ENCODE assay signal across 22 cellular contexts in the genomic region with DNA sequence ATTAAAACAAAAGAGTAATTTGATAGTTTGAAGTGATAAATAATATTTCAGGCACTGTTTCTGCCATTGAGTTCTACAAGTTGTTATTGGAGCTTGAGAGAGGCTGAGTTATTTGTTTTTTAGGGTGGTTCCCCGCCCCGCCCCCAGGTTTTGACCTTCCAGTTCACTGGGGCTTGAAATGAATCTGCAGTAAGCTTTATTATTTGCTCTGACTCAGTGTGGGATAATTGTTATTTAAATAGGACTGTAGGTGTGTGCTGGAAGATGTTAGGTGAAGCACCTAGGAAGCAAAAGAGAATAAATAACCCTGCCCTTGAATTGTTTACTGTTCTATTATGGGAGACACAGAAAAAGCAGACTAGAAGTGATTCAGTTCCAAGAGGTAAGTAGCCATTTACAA.
DNase-seq lines count a peak whose midpoint lies in the region; ATAC-seq and TF ChIP-seq lines count a peak whose summit lies in the region.
"Had no signal": no experiment of that assay in that cellular context is flagged by ENCODE, and none has a peak within 500 bp of the region (broad histone marks: within the 10 kb centered on the region; RNA-seq: fewer than 3 reads in every experiment).

No MANE protein-coding gene starts in this region.

- CTCF ChIA-PET in RWPE1 (lab: Yijun Ruan, JAX): no interaction called here
- CTCF ChIA-PET in activated CD8-positive, alpha-beta T cell treated with anti-CD3 and anti-CD28 coated beads for 36 hours (lab: Charles Lee): no interaction called here

- intact Hi-C loops in activated CD8-positive, alpha-beta T cell treated with anti-CD3 and anti-CD28 coated beads for 36 hours (cut with micrococcal nuclease): no loop called here

- DNase-seq in NCI-H1436 (lab: John Stamatoyannopoulos, UW) (peak; percentile 6), NCI-H1436 treated with DMSO at 0.1 percent for 48 hours (lab: John Stamatoyannopoulos, UW) (no peak), NCI-H187 treated with DMSO at 0.1 percent for 48 hours (lab: John Stamatoyannopoulos, UW) (peak; percentile 5), RWPE1 (ENCODE audit: low spot score) (peak; percentile 22), nephron progenitor cell (peak; percentile 26), GM19240 (ENCODE audit: insufficient read length, low spot score) (no peak)
- DNase-seq in activated CD8-positive, alpha-beta T cell treated with anti-CD3 and anti-CD28 coated beads for 36 hours: no peak
- DNase-seq: 8988T; activated naive CD8-positive, alpha-beta T cell treated with anti-CD3 and anti-CD28 coated beads, Interleukin-2, amount 10 ng/mL, durations not matched to agents 7 days and 5 days; MM.1S; NCI-H446 treated with DMSO at 0.1 percent for 48 hours; OCI-M1; stimulated activated naive B cell treated with anti-CD40 and anti-IgM and Interleukin-4, amounts not matched to agents 10 μg/mL and 1 μg/mL and 100 μg/mL, for 72 hours; thyroid gland had no signal

- no peak overlapping the region for H3K27ac ChIP-seq in RWPE1
- H3K27ac ChIP-seq: coronary artery, right atrium auricular region, SJSA1, thyroid gland had no signal

- H3K36me3 Mint-ChIP-seq in nephron progenitor cell (ENCODE audit: low read depth): no peaks in the 10 kb centered on the region
- no peaks in the 10 kb centered on the region for H3K36me3 Mint-ChIP-seq in activated CD8-positive, alpha-beta T cell treated with anti-CD3 and anti-CD28 coated beads for 36 hours (ENCODE audit: low read depth)
- H3K36me3 Mint-ChIP-seq: activated naive CD8-positive, alpha-beta T cell treated with anti-CD3 and anti-CD28 coated beads, Interleukin-2, amount 10 ng/mL, durations not matched to agents 7 days and 5 days; brain; stimulated activated naive B cell treated with anti-CD40 and anti-IgM and Interleukin-4, amounts not matched to agents 10 μg/mL and 1 μg/mL and 100 μg/mL, for 72 hours had no signal

- TF ChIP-seq CTCF in RWPE1 (conservative IDR thresholded peaks at IDR 0.05; ENCODE audit: low read depth) (no peak), nephron progenitor cell (IDR thresholded peaks at IDR 0.05) (no peak)
- no peak for TF ChIP-seq CTCF in activated CD8-positive, alpha-beta T cell treated with anti-CD3 and anti-CD28 coated beads for 36 hours (IDR thresholded peaks at IDR 0.05)

- ATAC-seq in GM18861 (IDR thresholded peaks at IDR 0.05; ENCODE audit: unreplicated experiment): no peak
- ATAC-seq in activated CD8-positive, alpha-beta T cell treated with anti-CD3 and anti-CD28 coated beads for 36 hours: no peak
- ATAC-seq: activated CD4-positive, CD25-positive, alpha-beta regulatory T cell treated with anti-CD3 and anti-CD28 coated beads, Interleukin-2, amount 50 U/mL, for 24 hours; stimulated activated naive B cell treated with anti-CD40 and anti-IgM and Interleukin-4, amounts not matched to agents 10 μg/mL and 1 μg/mL and 100 μg/mL, for 72 hours had no signal

- H3K27ac Mint-ChIP-seq in nephron progenitor cell: no peak overlapping the region
- no peak overlapping the region for H3K27ac Mint-ChIP-seq in activated CD8-positive, alpha-beta T cell treated with anti-CD3 and anti-CD28 coated beads for 36 hours
- H3K27ac Mint-ChIP-seq: activated naive CD8-positive, alpha-beta T cell treated with anti-CD3 and anti-CD28 coated beads, Interleukin-2, amount 10 ng/mL, durations not matched to agents 7 days and 5 days; activated T-helper 1 cell treated with anti-CD3 and anti-CD28 coated beads, Interleukin-12 subunit alpha, Interleukin-12 subunit beta, Interleukin-2, Interleukin-4 antibody, amounts not matched to agents 30 ng/mL and 10 ng/mL and 1 ng/mL, durations not matched to agents 14 hours and 24 hours and 36 hours; B cell; brain; stimulated activated naive B cell treated with anti-CD40 and anti-IgM and Interleukin-4, amounts not matched to agents 10 μg/mL and 1 μg/mL and 100 μg/mL, for 72 hours had no signal

- no peaks in the 10 kb centered on the region for H3K27me3 Mint-ChIP-seq in nephron progenitor cell (ENCODE audit: low read depth, poor library complexity)
- H3K27me3 Mint-ChIP-seq in activated CD8-positive, alpha-beta T cell treated with anti-CD3 and anti-CD28 coated beads for 36 hours: no peaks in the 10 kb centered on the region
- H3K27me3 Mint-ChIP-seq: activated naive CD8-positive, alpha-beta T cell treated with anti-CD3 and anti-CD28 coated beads, Interleukin-2, amount 10 ng/mL, durations not matched to agents 7 days and 5 days; B cell; stimulated activated naive B cell treated with anti-CD40 and anti-IgM and Interleukin-4, amounts not matched to agents 10 μg/mL and 1 μg/mL and 100 μg/mL, for 72 hours had no signal

- no peaks in the 10 kb centered on the region for H3K9me3 Mint-ChIP-seq in nephron progenitor cell
- H3K9me3 Mint-ChIP-seq in activated CD8-positive, alpha-beta T cell treated with anti-CD3 and anti-CD28 coated beads for 36 hours: no peaks in the 10 kb centered on the region
- H3K9me3 Mint-ChIP-seq: activated T-helper 1 cell treated with anti-CD3 and anti-CD28 coated beads, Interleukin-12 subunit alpha, Interleukin-12 subunit beta, Interleukin-2, Interleukin-4 antibody, amounts not matched to agents 30 ng/mL and 10 ng/mL and 1 ng/mL, durations not matched to agents 14 hours and 24 hours and 36 hours had no signal

- POLR2A ChIA-PET in RWPE1 (lab: Yijun Ruan, JAX; ENCODE audit: low non-redundant PET): no interaction called here
- POLR2A ChIA-PET in activated CD8-positive, alpha-beta T cell treated with anti-CD3 and anti-CD28 coated beads for 36 hours (lab: Charles Lee): no interaction called here

- peaks cover 8% of the 10 kb centered on the region for H3K4me1 Mint-ChIP-seq in nephron progenitor cell
- H3K4me1 Mint-ChIP-seq in activated CD8-positive, alpha-beta T cell treated with anti-CD3 and anti-CD28 coated beads for 36 hours (ENCODE audit: low read depth): no peaks in the 10 kb centered on the region
- H3K4me1 Mint-ChIP-seq: activated naive CD8-positive, alpha-beta T cell treated with anti-CD3 and anti-CD28 coated beads, Interleukin-2, amount 10 ng/mL, durations not matched to agents 7 days and 5 days; B cell; stimulated activated naive B cell treated with anti-CD40 and anti-IgM and Interleukin-4, amounts not matched to agents 10 μg/mL and 1 μg/mL and 100 μg/mL, for 72 hours had no signal

- H3K4me3 Mint-ChIP-seq in nephron progenitor cell: no peak overlapping the region
- no peak overlapping the region for H3K4me3 Mint-ChIP-seq in activated CD8-positive, alpha-beta T cell treated with anti-CD3 and anti-CD28 coated beads for 36 hours
- H3K4me3 Mint-ChIP-seq: activated naive CD8-positive, alpha-beta T cell treated with anti-CD3 and anti-CD28 coated beads, Interleukin-2, amount 10 ng/mL, durations not matched to agents 7 days and 5 days; activated T-helper 1 cell treated with anti-CD3 and anti-CD28 coated beads, Interleukin-12 subunit alpha, Interleukin-12 subunit beta, Interleukin-2, Interleukin-4 antibody, amounts not matched to agents 30 ng/mL and 10 ng/mL and 1 ng/mL, durations not matched to agents 14 hours and 24 hours and 36 hours; B cell; brain; stimulated activated naive B cell treated with anti-CD40 and anti-IgM and Interleukin-4, amounts not matched to agents 10 μg/mL and 1 μg/mL and 100 μg/mL, for 72 hours had no signal

Comparison
In these comparisons a context has a peak if more than half of its experiments do, and no peak if none do; other contexts are left out.
1. DNase-seq: peak in NCI-H1436 (single experiment), NCI-H187 treated with DMSO at 0.1 percent for 48 hours (single experiment), RWPE1 (single experiment) and nephron progenitor cell (single experiment); none in NCI-H1436 treated with DMSO at 0.1 percent for 48 hours (single experiment), GM19240 (single experiment) and activated CD8-positive, alpha-beta T cell treated with anti-CD3 and anti-CD28 coated beads for 36 hours (single experiment).